Comparison of ENCODE assay signal across 15 cellular contexts in genomic region chr14:60188115-60188514, GRCh38. TPM values are rescaled to one million over a fixed set of nuclear protein-coding genes. Genes with fewer than 3 reads are reported as not detected.
A peak's percentile ranks its signal among the peaks of the same experiment; 100 is the strongest.
DNase-seq lines count a peak whose midpoint lies in the region; ATAC-seq, FAIRE-seq and TF ChIP-seq lines count a peak whose summit lies in the region.
"Had no signal": no experiment of that assay in that cellular context is flagged by ENCODE, and none has a peak within 500 bp of the region (broad histone marks: within the 10 kb centered on the region; RNA-seq: fewer than 3 reads in every experiment).

No MANE protein-coding gene starts in this region.

- ATAC-seq in Right ventricle myocardium superior (ENCODE audit: poor library complexity) (peak; percentile 63), right cardiac atrium (no peak), GM23338 (no peak)

- H3K27me3 Mint-ChIP-seq in GM23338 (ENCODE audit: insufficient read depth, low read depth, poor library complexity) = no peaks in the 10 kb centered on the region

- H3K4me3 ChIP-seq in right cardiac atrium (ENCODE audit: low read length) (no peak overlapping the region), astrocyte of the spinal cord (ENCODE audit: low read depth, low read length) (no peak overlapping the region), GM23338 (no peak overlapping the region)

- no peak overlapping the region for H3K27ac Mint-ChIP-seq in GM23338
- H3K27ac Mint-ChIP-seq: activated T-helper 1 cell treated with anti-CD3 and anti-CD28 coated beads, Interleukin-12 subunit alpha, Interleukin-12 subunit beta, Interleukin-2, Interleukin-4 antibody, amounts not matched to agents 30 ng/mL and 10 ng/mL and 1 ng/mL, durations not matched to agents 14 hours and 24 hours and 36 hours; CD4-positive, alpha-beta T cell; H9 had no signal

- no peaks in the 10 kb centered on the region for H3K36me3 ChIP-seq in GM23338 (ENCODE audit: insufficient read depth)

- no peaks in the 10 kb centered on the region for H3K36me3 Mint-ChIP-seq in GM23338 (ENCODE audit: low read depth)
- H3K36me3 Mint-ChIP-seq: naive B cell had no signal

- H3K9me3 Mint-ChIP-seq in GM23338 = no peaks in the 10 kb centered on the region
- H3K9me3 Mint-ChIP-seq: activated T-helper 1 cell treated with anti-CD3 and anti-CD28 coated beads, Interleukin-12 subunit alpha, Interleukin-12 subunit beta, Interleukin-2, Interleukin-4 antibody, amounts not matched to agents 30 ng/mL and 10 ng/mL and 1 ng/mL, durations not matched to agents 14 hours and 24 hours and 36 hours; CD4-positive, alpha-beta T cell; H9 had no signal

- FAIRE-seq in urothelium cell line (lab: Jason Lieb, UNC) = peak; percentile 58

- H3K4me3 Mint-ChIP-seq in GM23338 = no peak overlapping the region
- H3K4me3 Mint-ChIP-seq: activated T-helper 1 cell treated with anti-CD3 and anti-CD28 coated beads, Interleukin-12 subunit alpha, Interleukin-12 subunit beta, Interleukin-2, Interleukin-4 antibody, amounts not matched to agents 30 ng/mL and 10 ng/mL and 1 ng/mL, durations not matched to agents 14 hours and 24 hours and 36 hours; CD4-positive, alpha-beta T cell; H9 had no signal

- TF ChIP-seq CTCF in LNCAP (IDR thresholded peaks at IDR 0.05) = peak; percentile 29
- TF ChIP-seq CTCF in astrocyte of the spinal cord (IDR thresholded peaks at IDR 0.05; ENCODE audit: low read depth, low read length) = peak; percentile 25
- no peak for TF ChIP-seq CTCF in GM23338 (conservative IDR thresholded peaks at IDR 0.05; ENCODE audit: low read depth in 2 of 2)

- no peaks in the 10 kb centered on the region for H3F3A ChIP-seq in GM23338 (replicated peaks; ENCODE audit: low read depth)

- no peaks in the 10 kb centered on the region for H4K20me1 ChIP-seq in GM23338 (replicated peaks; ENCODE audit: insufficient read depth)

- no peaks in the 10 kb centered on the region for H3K9me3 ChIP-seq in right cardiac atrium (ENCODE audit: control insufficient read depth, low read length)

- H3K9me2 ChIP-seq in GM23338 (ENCODE audit: insufficient read depth) = no peaks in the 10 kb centered on the region

- intact Hi-C loops in Right ventricle myocardium superior (cut with DNase I) (loop anchor here (5.0 kb wide), 1 partner anchor 226 kb away; no protein-coding TSS in a partner anchor), right cardiac atrium (cut with DNase I) (loop anchor here (5.0 to 10.0 kb wide), 6 partner anchors 121 to 377 kb away; no protein-coding TSS in a partner anchor)

- H3K79me2 ChIP-seq in GM23338 (replicated peaks; ENCODE audit: insufficient read depth) = no peaks in the 10 kb centered on the region

- 43% methylated on average over 3 of the region's 3 CpGs for WGBS in right cardiac atrium

- no peak overlapping the region for H2AFZ ChIP-seq in GM23338

- in situ Hi-C loops in astrocyte of the spinal cord (cut with HindIII; ENCODE audit: low sequenced_read_pairs) = no loop called here

- H3K4me1 Mint-ChIP-seq in GM23338 = peaks cover 10% of the 10 kb centered on the region

- DNase-seq in Right ventricle myocardium superior (no peak), right cardiac atrium (no peak), astrocyte of the spinal cord (ENCODE audit: low read depth, low spot score) (no peak), urothelium cell line (ENCODE audit: low spot score) (no peak), GM23338 (ENCODE audit: low spot score) (no peak), amniotic stem cell (lab: John Stamatoyannopoulos, UW) (no peak)
- no peak for DNase-seq in activated CD8-positive, alpha-beta memory T cell treated with anti-CD3 and anti-CD28 coated beads, Interleukin-2, amount 50 U/mL, for 48 hours
- DNase-seq: CD4-positive, alpha-beta T cell; cortex of kidney; H9; naive B cell; NCI-H226; stimulated activated CD4-positive, alpha-beta T cell treated with anti-CD3 and anti-CD28 coated beads, Interleukin-1b, Interleukin-23, amount 100 ng/mL, for 48 hours had no signal

- no peaks in the 10 kb centered on the region for H3K4me1 ChIP-seq in right cardiac atrium (ENCODE audit: control insufficient read depth, insufficient read depth, low read length)
- no peaks in the 10 kb centered on the region for H3K4me1 ChIP-seq in GM23338 (ENCODE audit: insufficient read depth)

- H3K4me2 ChIP-seq in GM23338 = no peak overlapping the region

- H3K27ac ChIP-seq in right cardiac atrium (ENCODE audit: low read length) (no peak overlapping the region), GM23338 (ENCODE audit: low read depth) (no peak overlapping the region)

- no peaks in the 10 kb centered on the region for H3K27me3 ChIP-seq in right cardiac atrium (ENCODE audit: control insufficient read depth, insufficient read depth)
- H3K27me3 ChIP-seq in GM23338 (ENCODE audit: insufficient read depth) = no peaks in the 10 kb centered on the region

TF ChIP-seq in GM23338, 12 proteins besides CTCF, POLR2A, EP300 and RAD21:
- TF ChIP-seq ZNF114 (CRISPR knock-in tag; IDR thresholded peaks at IDR 0.05) = no peak
- no peak for TF ChIP-seq EZH2phosphoT487 (IDR thresholded peaks at IDR 0.05; ENCODE audit: unreplicated experiment)
- TF ChIP-seq, protein P1, sequence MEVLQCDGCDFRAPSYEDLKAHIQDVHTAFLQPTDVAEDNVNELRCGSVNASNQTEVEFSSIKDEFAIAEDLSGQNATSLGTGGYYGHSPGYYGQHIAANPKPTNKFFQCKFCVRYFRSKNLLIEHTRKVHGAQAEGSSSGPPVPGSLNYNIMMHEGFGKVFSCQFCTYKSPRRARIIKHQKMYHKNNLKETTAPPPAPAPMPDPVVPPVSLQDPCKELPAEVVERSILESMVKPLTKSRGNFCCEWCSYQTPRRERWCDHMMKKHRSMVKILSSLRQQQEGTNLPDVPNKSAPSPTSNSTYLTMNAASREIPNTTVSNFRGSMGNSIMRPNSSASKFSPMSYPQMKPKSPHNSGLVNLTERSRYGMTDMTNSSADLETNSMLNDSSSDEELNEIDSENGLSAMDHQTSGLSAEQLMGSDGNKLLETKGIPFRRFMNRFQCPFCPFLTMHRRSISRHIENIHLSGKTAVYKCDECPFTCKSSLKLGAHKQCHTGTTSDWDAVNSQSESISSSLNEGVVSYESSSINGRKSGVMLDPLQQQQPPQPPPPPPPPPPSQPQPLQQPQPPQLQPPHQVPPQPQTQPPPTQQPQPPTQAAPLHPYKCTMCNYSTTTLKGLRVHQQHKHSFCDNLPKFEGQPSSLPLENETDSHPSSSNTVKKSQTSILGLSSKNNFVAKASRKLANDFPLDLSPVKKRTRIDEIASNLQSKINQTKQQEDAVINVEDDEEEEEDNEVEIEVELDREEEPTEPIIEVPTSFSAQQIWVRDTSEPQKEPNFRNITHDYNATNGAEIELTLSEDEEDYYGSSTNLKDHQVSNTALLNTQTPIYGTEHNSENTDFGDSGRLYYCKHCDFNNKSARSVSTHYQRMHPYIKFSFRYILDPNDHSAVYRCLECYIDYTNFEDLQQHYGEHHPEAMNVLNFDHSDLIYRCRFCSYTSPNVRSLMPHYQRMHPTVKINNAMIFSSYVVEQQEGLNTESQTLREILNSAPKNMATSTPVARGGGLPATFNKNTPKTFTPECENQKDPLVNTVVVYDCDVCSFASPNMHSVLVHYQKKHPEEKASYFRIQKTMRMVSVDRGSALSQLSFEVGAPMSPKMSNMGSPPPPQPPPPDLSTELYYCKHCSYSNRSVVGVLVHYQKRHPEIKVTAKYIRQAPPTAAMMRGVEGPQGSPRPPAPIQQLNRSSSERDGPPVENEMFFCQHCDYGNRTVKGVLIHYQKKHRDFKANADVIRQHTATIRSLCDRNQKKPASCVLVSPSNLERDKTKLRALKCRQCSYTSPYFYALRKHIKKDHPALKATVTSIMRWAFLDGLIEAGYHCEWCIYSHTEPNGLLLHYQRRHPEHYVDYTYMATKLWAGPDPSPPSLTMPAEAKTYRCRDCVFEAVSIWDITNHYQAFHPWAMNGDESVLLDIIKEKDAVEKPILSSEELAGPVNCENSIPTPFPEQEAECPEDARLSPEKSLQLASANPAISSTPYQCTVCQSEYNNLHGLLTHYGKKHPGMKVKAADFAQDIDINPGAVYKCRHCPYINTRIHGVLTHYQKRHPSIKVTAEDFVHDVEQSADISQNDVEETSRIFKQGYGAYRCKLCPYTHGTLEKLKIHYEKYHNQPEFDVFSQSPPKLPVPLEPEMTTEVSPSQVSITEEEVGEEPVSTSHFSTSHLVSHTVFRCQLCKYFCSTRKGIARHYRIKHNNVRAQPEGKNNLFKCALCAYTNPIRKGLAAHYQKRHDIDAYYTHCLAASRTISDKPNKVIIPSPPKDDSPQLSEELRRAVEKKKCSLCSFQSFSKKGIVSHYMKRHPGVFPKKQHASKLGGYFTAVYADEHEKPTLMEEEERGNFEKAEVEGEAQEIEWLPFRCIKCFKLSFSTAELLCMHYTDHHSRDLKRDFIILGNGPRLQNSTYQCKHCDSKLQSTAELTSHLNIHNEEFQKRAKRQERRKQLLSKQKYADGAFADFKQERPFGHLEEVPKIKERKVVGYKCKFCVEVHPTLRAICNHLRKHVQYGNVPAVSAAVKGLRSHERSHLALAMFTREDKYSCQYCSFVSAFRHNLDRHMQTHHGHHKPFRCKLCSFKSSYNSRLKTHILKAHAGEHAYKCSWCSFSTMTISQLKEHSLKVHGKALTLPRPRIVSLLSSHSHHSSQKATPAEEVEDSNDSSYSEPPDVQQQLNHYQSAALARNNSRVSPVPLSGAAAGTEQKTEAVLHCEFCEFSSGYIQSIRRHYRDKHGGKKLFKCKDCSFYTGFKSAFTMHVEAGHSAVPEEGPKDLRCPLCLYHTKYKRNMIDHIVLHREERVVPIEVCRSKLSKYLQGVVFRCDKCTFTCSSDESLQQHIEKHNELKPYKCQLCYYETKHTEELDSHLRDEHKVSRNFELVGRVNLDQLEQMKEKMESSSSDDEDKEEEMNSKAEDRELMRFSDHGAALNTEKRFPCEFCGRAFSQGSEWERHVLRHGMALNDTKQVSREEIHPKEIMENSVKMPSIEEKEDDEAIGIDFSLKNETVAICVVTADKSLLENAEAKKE (CRISPR knock-in tag; IDR thresholded peaks at IDR 0.05) = no peak
- TF ChIP-seq POLR2AphosphoS5 (IDR thresholded peaks at IDR 0.05; ENCODE audit: low read depth) = no peak
- TF ChIP-seq NANOG (IDR thresholded peaks at IDR 0.05; ENCODE audit: borderline replicate concordance) = no peak

RNA-seq across cellular contexts. Expression of gene DHRS7, which starts 22.9 kb away (rescaled TPM):
- total RNA-seq in Right ventricle myocardium superior (34.4 TPM), right cardiac atrium (10 to 100 TPM; 40.0 to 48.8 (median 43.5) TPM)
- polyA plus RNA-seq in right cardiac atrium (54.2 TPM), GM23338 (2016; fragmentation: Nextera tagmentation; extraction: Ambion mirVana) (34.4 and 39.4 TPM in 2 replicates)
- total RNA-seq in GM23338 (2014; rRNA removed; shearing (Covaris generic)) = 39.3 and 46.4 TPM in 2 replicates

Comparison
In these comparisons a context has a peak if more than half of its experiments do, and no peak if none do; other contexts are left out.
1. CTCF ChIP-seq: peak in LNCAP (single experiment) and astrocyte of the spinal cord (single experiment); none in GM23338 (0 of 2).